ENCODE assay signal across 26 cellular contexts in the genomic region with DNA sequence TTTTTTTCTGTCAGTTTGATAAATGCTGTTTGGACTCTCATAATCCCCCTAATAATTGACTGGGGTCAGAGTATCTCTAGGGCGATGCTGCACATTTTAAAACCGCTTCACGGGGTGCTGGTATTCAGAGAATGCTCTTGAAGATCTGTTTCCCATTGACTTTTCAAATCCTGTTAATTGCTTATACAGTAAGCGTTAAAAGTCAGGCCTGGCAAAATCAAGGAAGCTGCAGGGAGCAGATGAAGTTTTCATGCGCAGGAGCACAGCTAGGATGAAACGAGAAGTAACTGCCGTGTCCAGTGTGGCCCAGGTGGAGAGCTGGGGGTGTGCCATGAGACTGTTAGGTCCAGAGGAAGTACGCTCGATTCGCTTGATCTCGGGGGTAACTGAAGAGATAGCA.
"Had no signal": no experiment of that assay in that cellular context is flagged by ENCODE, and none has a peak within 500 bp of the region (broad histone marks: within the 10 kb centered on the region; RNA-seq: fewer than 3 reads in every experiment).

No MANE protein-coding gene starts in this region.

- H3K27me3 ChIP-seq: adrenal gland, foreskin keratinocyte, ovary, suprapubic skin, vagina had no signal

- H3K4me1 ChIP-seq: adrenal gland, foreskin keratinocyte, left ventricle myocardium inferior, psoas muscle, suprapubic skin, vagina had no signal

- H3K4me1 Mint-ChIP-seq: activated CD4-positive, alpha-beta T cell treated with anti-CD3 and anti-CD28 coated beads, Interleukin-2, amount 10 ng/mL, durations not matched to agents 7 days and 5 days; activated naive CD4-positive, alpha-beta T cell treated with anti-CD3 and anti-CD28 coated beads, Interleukin-2, amount 50 U/mL, for 24 hours; naive B cell; stimulated activated naive CD8-positive, alpha-beta T cell treated with anti-CD3 and anti-CD28 coated beads, Interleukin-15, amount 100 ng/mL, for 72 hours had no signal

- ATAC-seq: activated CD4-positive, CD25-positive, alpha-beta regulatory T cell treated with anti-CD3 and anti-CD28 coated beads, Interleukin-2, amount 50 U/mL, for 24 hours; activated T-cell treated with anti-CD3 and anti-CD28 coated beads, Interleukin-2, amount 50 U/mL, for 4 hours; effector memory CD8-positive, alpha-beta T cell; foreskin keratinocyte; mucosa of descending colon; psoas muscle; right cardiac atrium; stimulated activated naive CD8-positive, alpha-beta T cell treated with anti-CD3 and anti-CD28 coated beads, Interleukin-15, amount 100 ng/mL, for 72 hours had no signal

- H3K27ac ChIP-seq: adrenal gland, epithelial cell of prostate, foreskin keratinocyte, left ventricle myocardium inferior, ovary, psoas muscle, suprapubic skin, vagina had no signal

- H3K9me3 Mint-ChIP-seq: neural crest cell had no signal

- H3K9me3 ChIP-seq: adrenal gland, left ventricle myocardium inferior, mucosa of descending colon, ovary, psoas muscle, suprapubic skin, vagina had no signal

- H3K4me3 Mint-ChIP-seq: activated CD4-positive, alpha-beta T cell treated with anti-CD3 and anti-CD28 coated beads, Interleukin-2, amount 10 ng/mL, durations not matched to agents 7 days and 5 days; activated naive CD4-positive, alpha-beta T cell treated with anti-CD3 and anti-CD28 coated beads, Interleukin-2, amount 50 U/mL, for 24 hours; activated T-cell treated with anti-CD3 and anti-CD28 coated beads, Interleukin-2, amount 50 U/mL, for 4 hours; effector memory CD8-positive, alpha-beta T cell; naive B cell; neural crest cell; stimulated activated naive CD8-positive, alpha-beta T cell treated with anti-CD3 and anti-CD28 coated beads, Interleukin-15, amount 100 ng/mL, for 72 hours; T-helper 1 cell treated with Interleukin-12 subunit alpha and Interleukin-12 subunit beta and Interleukin-4 antibody, amounts not matched to agents 30 μg/mL and 1 μg/mL, for 36 hours had no signal

- H3K4me3 ChIP-seq: adrenal gland, left ventricle myocardium inferior, mucosa of descending colon, ovary, psoas muscle, suprapubic skin, vagina had no signal

- H3K36me3 ChIP-seq: adrenal gland, left ventricle myocardium inferior, ovary, suprapubic skin, vagina had no signal

- H3K36me3 Mint-ChIP-seq: activated naive CD4-positive, alpha-beta T cell treated with anti-CD3 and anti-CD28 coated beads, Interleukin-2, amount 50 U/mL, for 24 hours; naive B cell had no signal

- DNase-seq: activated CD4-positive, alpha-beta T cell treated with anti-CD3 and anti-CD28 coated beads, Interleukin-2, amount 10 ng/mL, durations not matched to agents 7 days and 5 days; activated CD8-positive, alpha-beta memory T cell treated with anti-CD3 and anti-CD28 coated beads, Interleukin-2, amount 50 U/mL, for 4 hours; activated effector memory CD4-positive, alpha-beta T cell treated with Interleukin-2 at 50 U/mL for 16 hours; activated T-cell treated with anti-CD3 and anti-CD28 coated beads, Interleukin-2, amount 50 U/mL, for 4 hours; adrenal gland; dermis blood vessel endothelial cell; effector memory CD8-positive, alpha-beta T cell; foreskin keratinocyte; glutamatergic neuron; hippocampal formation; left ventricle myocardium inferior; mammary epithelial cell; mucosa of descending colon; naive B cell; ovary; psoas muscle; right cardiac atrium; stimulated activated naive CD8-positive, alpha-beta T cell treated with anti-CD3 and anti-CD28 coated beads, Interleukin-15, amount 100 ng/mL, for 72 hours; trophoblast cell had no signal

- H3K27me3 Mint-ChIP-seq: activated CD4-positive, alpha-beta T cell treated with anti-CD3 and anti-CD28 coated beads, Interleukin-2, amount 10 ng/mL, durations not matched to agents 7 days and 5 days; activated naive CD4-positive, alpha-beta T cell treated with anti-CD3 and anti-CD28 coated beads, Interleukin-2, amount 50 U/mL, for 24 hours; effector memory CD8-positive, alpha-beta T cell; naive B cell; stimulated activated naive CD8-positive, alpha-beta T cell treated with anti-CD3 and anti-CD28 coated beads, Interleukin-15, amount 100 ng/mL, for 72 hours had no signal

- H3K27ac Mint-ChIP-seq: activated CD4-positive, alpha-beta T cell treated with anti-CD3 and anti-CD28 coated beads, Interleukin-2, amount 10 ng/mL, durations not matched to agents 7 days and 5 days; activated naive CD4-positive, alpha-beta T cell treated with anti-CD3 and anti-CD28 coated beads, Interleukin-2, amount 50 U/mL, for 24 hours; effector memory CD8-positive, alpha-beta T cell; naive B cell; stimulated activated naive CD8-positive, alpha-beta T cell treated with anti-CD3 and anti-CD28 coated beads, Interleukin-15, amount 100 ng/mL, for 72 hours; T-helper 1 cell treated with Interleukin-12 subunit alpha and Interleukin-12 subunit beta and Interleukin-4 antibody, amounts not matched to agents 30 μg/mL and 1 μg/mL, for 36 hours had no signal
